In genomic region chr13:48993150-48993549, GRCh38 we compare ENCODE assay signal across 30 cellular contexts.
"Had no signal": no experiment of that assay in that cellular context is flagged by ENCODE, and none has a peak within 500 bp of the region (broad histone marks: within the 10 kb centered on the region; RNA-seq: fewer than 3 reads in every experiment).

No MANE protein-coding gene starts in this region.

- H3K36me3 ChIP-seq: breast epithelium had no signal

- H3K27me3 Mint-ChIP-seq: activated B cell treated with CpG ODN at 0.5 μM for 24 hours; activated CD4-positive, alpha-beta memory T cell treated with anti-CD3 and anti-CD28 coated beads, Interleukin-2, amount 10 ng/mL, durations not matched to agents 7 days and 5 days; activated naive CD4-positive, alpha-beta T cell treated with anti-CD3 and anti-CD28 coated beads, Interleukin-2, amount 50 U/mL, for 24 hours; T-cell had no signal

- FAIRE-seq: TTC549 had no signal

- ATAC-seq: Panc1, Right ventricle myocardium inferior, T-cell had no signal

- H3K27ac Mint-ChIP-seq: activated B cell treated with CpG ODN at 0.5 μM for 24 hours; activated CD4-positive, alpha-beta memory T cell treated with anti-CD3 and anti-CD28 coated beads, Interleukin-2, amount 10 ng/mL, durations not matched to agents 7 days and 5 days; activated naive CD4-positive, alpha-beta T cell treated with anti-CD3 and anti-CD28 coated beads, Interleukin-2, amount 50 U/mL, for 24 hours; activated T-helper 1 cell treated with anti-CD3 and anti-CD28 coated beads, Interleukin-12 subunit alpha, Interleukin-12 subunit beta, Interleukin-2, Interleukin-4 antibody, amounts not matched to agents 30 ng/mL and 10 ng/mL and 1 ng/mL, durations not matched to agents 14 hours and 24 hours and 36 hours; T-cell had no signal

- DNase-seq: activated B cell treated with CpG ODN at 0.5 μM for 24 hours; activated CD4-positive, alpha-beta memory T cell treated with anti-CD3 and anti-CD28 coated beads, Interleukin-2, amount 10 ng/mL, durations not matched to agents 7 days and 5 days; activated CD4-positive, alpha-beta T cell treated with anti-CD3 and anti-CD28 coated beads for 1 hour; activated CD4-positive, alpha-beta T cell treated with anti-CD3 and anti-CD28 coated beads, Interleukin-2, amount 50 U/mL, for 1 hour; activated CD8-positive, alpha-beta memory T cell treated with anti-CD3 and anti-CD28 coated beads, Interleukin-2, amount 50 U/mL, for 48 hours; activated effector memory CD4-positive, alpha-beta T cell treated with Interleukin-2 at 50 U/mL for 16 hours; activated naive CD4-positive, alpha-beta T cell; activated T-cell treated with anti-CD3 and anti-CD28 coated beads, Interleukin-2, amount 50 U/mL, for 1 hour; aorta; caudate nucleus; NCI-H1048; NCI-H146; NCI-H187 treated with DMSO at 0.1 percent for 48 hours; NCI-H2081 treated with DMSO at 0.1 percent for 48 hours; NCI-H446; NCI-H524 treated with DMSO at 0.1 percent for 48 hours; NCI-H748 treated with DMSO at 0.1 percent for 48 hours; NK-92 treated with Interleukin-12 subunit alpha and Interleukin-12 subunit beta, amount 100 ng/mL, for 24 hours; OCI-M1; RPMI8226; T-cell; T-helper 2 cell; T1000 had no signal

- H3K4me3 Mint-ChIP-seq: activated B cell treated with CpG ODN at 0.5 μM for 24 hours; activated CD4-positive, alpha-beta memory T cell treated with anti-CD3 and anti-CD28 coated beads, Interleukin-2, amount 10 ng/mL, durations not matched to agents 7 days and 5 days; activated naive CD4-positive, alpha-beta T cell treated with anti-CD3 and anti-CD28 coated beads, Interleukin-2, amount 50 U/mL, for 24 hours; activated T-helper 1 cell treated with anti-CD3 and anti-CD28 coated beads, Interleukin-12 subunit alpha, Interleukin-12 subunit beta, Interleukin-2, Interleukin-4 antibody, amounts not matched to agents 30 ng/mL and 10 ng/mL and 1 ng/mL, durations not matched to agents 14 hours and 24 hours and 36 hours; T-cell had no signal

- H3K27ac ChIP-seq: breast epithelium, SK-N-MC had no signal

- H3K27me3 ChIP-seq: breast epithelium had no signal

- H3K4me1 ChIP-seq: breast epithelium had no signal

- H3K4me3 ChIP-seq: breast epithelium, SK-N-MC had no signal
